2 cellular contexts compared by ENCODE assay signal in the genomic region with DNA sequence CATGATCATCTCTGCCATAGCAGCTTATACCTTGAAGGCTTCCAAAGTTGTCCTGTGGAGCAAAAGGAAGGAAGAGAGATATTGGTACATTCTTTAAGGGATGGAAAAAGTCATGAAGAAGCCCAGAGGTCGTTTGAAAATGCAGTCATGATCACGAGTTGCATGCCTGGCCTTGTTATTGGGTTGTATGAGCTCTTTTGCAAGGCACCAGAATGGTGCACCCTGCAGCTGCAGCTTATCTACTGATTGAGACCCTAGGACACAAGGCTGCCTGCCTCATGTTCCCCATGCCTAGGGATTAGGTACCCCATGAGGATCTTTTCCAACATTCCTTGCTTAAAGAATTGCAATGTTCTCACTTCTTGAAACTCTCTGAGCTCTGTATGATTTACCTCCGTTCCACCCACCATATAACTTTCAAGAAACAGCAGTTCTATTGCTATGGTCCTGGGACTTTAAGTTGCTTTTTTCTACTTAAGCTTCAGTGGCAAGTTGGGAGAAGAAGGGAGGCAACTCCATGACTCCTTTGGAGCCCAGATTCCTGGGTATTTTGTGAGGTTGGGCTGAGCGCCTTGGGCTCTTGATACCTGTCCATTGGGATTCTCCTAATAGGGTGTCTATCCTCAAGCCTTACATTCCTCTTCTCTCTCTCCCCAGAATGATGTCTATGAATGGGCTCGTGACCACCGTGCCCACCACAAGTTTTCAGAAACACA.
TF ChIP-seq lines count a peak whose summit lies in the region.

No MANE protein-coding gene starts in this region.

TF ChIP-seq in HepG2, 621 proteins besides CTCF, POLR2A, EP300 and RAD21:
- TF ChIP-seq RBFOX2 (IDR thresholded peaks at IDR 0.05; ENCODE audit: low read depth, low read length), result peak; percentile 80
- no peak for TF ChIP-seq SETDB1 (CRISPR knock-in tag; IDR thresholded peaks at IDR 0.05; ENCODE audit: borderline replicate concordance)

TF ChIP-seq in WTC11, 78 proteins besides CTCF, POLR2A, EP300 and RAD21:
- TF ChIP-seq, protein P1, sequence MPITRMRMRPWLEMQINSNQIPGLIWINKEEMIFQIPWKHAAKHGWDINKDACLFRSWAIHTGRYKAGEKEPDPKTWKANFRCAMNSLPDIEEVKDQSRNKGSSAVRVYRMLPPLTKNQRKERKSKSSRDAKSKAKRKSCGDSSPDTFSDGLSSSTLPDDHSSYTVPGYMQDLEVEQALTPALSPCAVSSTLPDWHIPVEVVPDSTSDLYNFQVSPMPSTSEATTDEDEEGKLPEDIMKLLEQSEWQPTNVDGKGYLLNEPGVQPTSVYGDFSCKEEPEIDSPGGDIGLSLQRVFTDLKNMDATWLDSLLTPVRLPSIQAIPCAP (CRISPR knock-in tag; IDR thresholded peaks at IDR 0.05), result no peak
- TF ChIP-seq, protein P2, sequence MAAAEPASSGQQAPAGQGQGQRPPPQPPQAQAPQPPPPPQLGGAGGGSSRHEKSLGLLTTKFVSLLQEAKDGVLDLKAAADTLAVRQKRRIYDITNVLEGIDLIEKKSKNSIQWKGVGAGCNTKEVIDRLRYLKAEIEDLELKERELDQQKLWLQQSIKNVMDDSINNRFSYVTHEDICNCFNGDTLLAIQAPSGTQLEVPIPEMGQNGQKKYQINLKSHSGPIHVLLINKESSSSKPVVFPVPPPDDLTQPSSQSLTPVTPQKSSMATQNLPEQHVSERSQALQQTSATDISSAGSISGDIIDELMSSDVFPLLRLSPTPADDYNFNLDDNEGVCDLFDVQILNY (CRISPR knock-in tag; IDR thresholded peaks at IDR 0.05), result no peak
